In the genomic region with DNA sequence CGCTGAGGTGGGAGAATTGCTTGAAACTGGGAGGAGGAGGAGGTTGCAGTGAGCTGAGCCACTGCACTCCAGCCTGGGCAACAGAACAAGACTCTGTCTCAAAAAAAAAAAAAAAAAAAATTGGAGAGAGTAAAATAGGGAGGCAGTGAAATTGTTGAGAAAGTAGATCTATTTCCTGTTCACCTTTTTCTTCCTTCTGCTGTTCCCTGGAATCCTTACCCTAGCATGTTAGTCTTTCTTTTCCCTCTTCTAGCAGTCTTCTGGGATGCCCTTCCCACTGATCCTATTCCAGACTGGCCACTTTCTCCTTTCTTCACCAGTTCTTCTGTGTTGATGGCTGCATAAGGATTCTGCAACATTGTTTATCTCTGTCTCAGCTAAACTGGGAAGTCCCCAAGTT, we compare ENCODE assay signal across 19 cellular contexts. TPM values are rescaled to one million over a fixed set of nuclear protein-coding genes. Genes with fewer than 3 reads are reported as not detected.
DNase-seq lines count a peak whose midpoint lies in the region; ATAC-seq and TF ChIP-seq lines count a peak whose summit lies in the region.
"Had no signal": no experiment of that assay in that cellular context is flagged by ENCODE, and none has a peak within 500 bp of the region (broad histone marks: within the 10 kb centered on the region; RNA-seq: fewer than 3 reads in every experiment).

No MANE protein-coding gene starts in this region.

- H4K20me1 ChIP-seq in osteoblast (ENCODE audit: insufficient read depth, low read length), result peaks cover 9% of the 10 kb centered on the region

- H3K27me3 Mint-ChIP-seq in activated naive CD4-positive, alpha-beta T cell treated with anti-CD3 and anti-CD28 coated beads, Interleukin-2, amount 10 ng/mL, durations not matched to agents 7 days and 5 days, result peaks cover 4% of the 10 kb centered on the region
- H3K27me3 Mint-ChIP-seq in activated T-helper 2 cell treated with anti-CD3 and anti-CD28 coated beads, Interferon-gamma antibody, Interleukin-2, Interleukin-4, amounts not matched to agents 10 μg/mL and 5 μg/mL and 100 μg/mL, durations not matched to agents 14 hours and 24 hours and 36 hours (ENCODE audit: low read depth), result no peaks in the 10 kb centered on the region
- H3K27me3 Mint-ChIP-seq: stimulated activated naive B cell treated with anti-CD40 and anti-IgM and Interleukin-4, amounts not matched to agents 10 μg/mL and 1 μg/mL and 100 μg/mL, for 72 hours had no signal

- H3K9me3 ChIP-seq in osteoblast (ENCODE audit: low read depth, low read length), result no peaks in the 10 kb centered on the region
- H3K9me3 ChIP-seq: colonic mucosa, gastroesophageal sphincter, psoas muscle had no signal

- intact Hi-C loops in activated T-helper 2 cell treated with anti-CD3 and anti-CD28 coated beads, Interferon-gamma antibody, Interleukin-2, Interleukin-4, amounts not matched to agents 10 μg/mL and 5 μg/mL and 100 μg/mL, durations not matched to agents 14 hours and 24 hours and 36 hours (cut with micrococcal nuclease), result loop anchor here (5.0 kb wide), 4 partner anchors 47 to 302 kb away; a partner anchor contains a TSS
- intact Hi-C loops in posterior vena cava (cut with DNase I), result no loop called here

- no peak for DNase-seq in activated naive CD4-positive, alpha-beta T cell treated with anti-CD3 and anti-CD28 coated beads, Interleukin-2, amount 10 ng/mL, durations not matched to agents 7 days and 5 days
- no peak for DNase-seq in activated naive CD4-positive, alpha-beta T cell treated with anti-CD3 and anti-CD28 coated beads, Interleukin-2, amount 50 U/mL, for 72 hours (ENCODE audit: low spot score in 2 of 2)
- DNase-seq in HFF-Myc (ENCODE audit: extremely low read depth, low read depth), result no peak
- DNase-seq in activated T-helper 2 cell treated with anti-CD3 and anti-CD28 coated beads, Interferon-gamma antibody, Interleukin-2, Interleukin-4, amounts not matched to agents 10 μg/mL and 5 μg/mL and 100 μg/mL, durations not matched to agents 14 hours and 24 hours and 36 hours (ENCODE audit: low spot score), result no peak
- peak; percentile 18 for DNase-seq in osteoblast (ENCODE audit: insufficient read length, low spot score, missing footprints)
- no peak for DNase-seq in stimulated activated CD4-positive, alpha-beta T cell treated with anti-CD3 and anti-CD28 coated beads, Interleukin-15, amount 100 ng/mL, for 24 hours
- no peak for DNase-seq in posterior vena cava (ENCODE audit: low spot score)
- no peak for DNase-seq in NCI-H345 treated with DMSO at 0.1 percent for 48 hours (lab: John Stamatoyannopoulos, UW; ENCODE audit: unreplicated experiment)
- DNase-seq: activated CD8-positive, alpha-beta memory T cell treated with anti-CD3 and anti-CD28 coated beads, Interleukin-2, amount 50 U/mL, for 4 hours; brain microvascular endothelial cell; CD8-positive, alpha-beta T cell; colonic mucosa; DMS79; NCI-H1105; NCI-H2029; NCI-H226; psoas muscle; stimulated activated naive B cell treated with anti-CD40 and anti-IgM and Interleukin-4, amounts not matched to agents 10 μg/mL and 1 μg/mL and 100 μg/mL, for 72 hours had no signal

- H2AFZ ChIP-seq in osteoblast (ENCODE audit: low read length), result no peak overlapping the region

- CTCF ChIA-PET in activated naive CD4-positive, alpha-beta T cell treated with anti-CD3 and anti-CD28 coated beads, Interleukin-2, amount 10 ng/mL, durations not matched to agents 7 days and 5 days (lab: Charles Lee), result interaction anchor here (0.7 kb wide), 1 partner anchor 16 kb away, joined by 3 read pairs; a partner anchor contains a TSS

- H3K4me3 ChIP-seq in HFF-Myc (replicated peaks; ENCODE audit: low read depth, low read length), result peak overlapping the region; percentile 95; the same call in 1 of the 2 replicates
- H3K4me3 ChIP-seq in osteoblast (ENCODE audit: insufficient read depth, low read length), result no peak overlapping the region
- H3K4me3 ChIP-seq: colonic mucosa, gastroesophageal sphincter, psoas muscle had no signal

- H3K27me3 ChIP-seq in osteoblast (ENCODE audit: insufficient read depth, low read length), result no peaks in the 10 kb centered on the region
- H3K27me3 ChIP-seq: brain microvascular endothelial cell, colonic mucosa, gastroesophageal sphincter had no signal

- H3K4me3 Mint-ChIP-seq in activated naive CD4-positive, alpha-beta T cell treated with anti-CD3 and anti-CD28 coated beads, Interleukin-2, amount 10 ng/mL, durations not matched to agents 7 days and 5 days, result no peak overlapping the region
- peak overlapping the region; percentile 38 for H3K4me3 Mint-ChIP-seq in activated T-helper 2 cell treated with anti-CD3 and anti-CD28 coated beads, Interferon-gamma antibody, Interleukin-2, Interleukin-4, amounts not matched to agents 10 μg/mL and 5 μg/mL and 100 μg/mL, durations not matched to agents 14 hours and 24 hours and 36 hours (ENCODE audit: low read depth)

- H3K27ac ChIP-seq in osteoblast (ENCODE audit: low read depth, low read length), result no peak overlapping the region
- H3K27ac ChIP-seq: brain microvascular endothelial cell, colonic mucosa, gastroesophageal sphincter, psoas muscle had no signal

- H3K79me2 ChIP-seq in osteoblast (ENCODE audit: insufficient read depth, low read length), result peaks cover 35% of the 10 kb centered on the region

- peaks cover 45% of the 10 kb centered on the region for H3K36me3 Mint-ChIP-seq in activated naive CD4-positive, alpha-beta T cell treated with anti-CD3 and anti-CD28 coated beads, Interleukin-2, amount 10 ng/mL, durations not matched to agents 7 days and 5 days
- H3K36me3 Mint-ChIP-seq in activated naive CD4-positive, alpha-beta T cell treated with anti-CD3 and anti-CD28 coated beads, Interleukin-2, amount 50 U/mL, for 72 hours, result peaks cover 21 to 39% of the 10 kb centered on the region in 2 donors
- H3K36me3 Mint-ChIP-seq in activated T-helper 2 cell treated with anti-CD3 and anti-CD28 coated beads, Interferon-gamma antibody, Interleukin-2, Interleukin-4, amounts not matched to agents 10 μg/mL and 5 μg/mL and 100 μg/mL, durations not matched to agents 14 hours and 24 hours and 36 hours (ENCODE audit: low read depth), result peaks cover 77% of the 10 kb centered on the region

- H3K4me1 ChIP-seq in osteoblast (ENCODE audit: insufficient read depth, low read length), result peaks cover 12% of the 10 kb centered on the region
- H3K4me1 ChIP-seq: colonic mucosa had no signal

- H3K4me1 Mint-ChIP-seq in activated naive CD4-positive, alpha-beta T cell treated with anti-CD3 and anti-CD28 coated beads, Interleukin-2, amount 10 ng/mL, durations not matched to agents 7 days and 5 days, result peaks cover 31% of the 10 kb centered on the region
- H3K4me1 Mint-ChIP-seq in activated T-helper 2 cell treated with anti-CD3 and anti-CD28 coated beads, Interferon-gamma antibody, Interleukin-2, Interleukin-4, amounts not matched to agents 10 μg/mL and 5 μg/mL and 100 μg/mL, durations not matched to agents 14 hours and 24 hours and 36 hours (ENCODE audit: low read depth), result peaks cover 26% of the 10 kb centered on the region

- TF ChIP-seq CTCF in HFF-Myc (IDR thresholded peaks at IDR 0.05; ENCODE audit: low read depth, low read length, missing control alignments), result no peak
- no peak for TF ChIP-seq CTCF in osteoblast (IDR thresholded peaks at IDR 0.05; ENCODE audit: extremely low read depth, low read depth, low read length)

- no peaks in the 10 kb centered on the region for H3K9me3 Mint-ChIP-seq in activated naive CD4-positive, alpha-beta T cell treated with anti-CD3 and anti-CD28 coated beads, Interleukin-2, amount 10 ng/mL, durations not matched to agents 7 days and 5 days
- no peaks in the 10 kb centered on the region for H3K9me3 Mint-ChIP-seq in activated naive CD4-positive, alpha-beta T cell treated with anti-CD3 and anti-CD28 coated beads, Interleukin-2, amount 50 U/mL, for 72 hours
- no peaks in the 10 kb centered on the region for H3K9me3 Mint-ChIP-seq in activated T-helper 2 cell treated with anti-CD3 and anti-CD28 coated beads, Interferon-gamma antibody, Interleukin-2, Interleukin-4, amounts not matched to agents 10 μg/mL and 5 μg/mL and 100 μg/mL, durations not matched to agents 14 hours and 24 hours and 36 hours
- H3K9me3 Mint-ChIP-seq: CD8-positive, alpha-beta T cell; stimulated activated naive B cell treated with anti-CD40 and anti-IgM and Interleukin-4, amounts not matched to agents 10 μg/mL and 1 μg/mL and 100 μg/mL, for 72 hours had no signal

- H3K4me2 ChIP-seq in osteoblast (ENCODE audit: insufficient read depth, low read length), result no peak overlapping the region

- no peak for ATAC-seq in activated naive CD4-positive, alpha-beta T cell treated with anti-CD3 and anti-CD28 coated beads, Interleukin-2, amount 50 U/mL, for 72 hours
- ATAC-seq: CD8-positive, alpha-beta T cell; gastroesophageal sphincter; psoas muscle; stimulated activated naive B cell treated with anti-CD40 and anti-IgM and Interleukin-4, amounts not matched to agents 10 μg/mL and 1 μg/mL and 100 μg/mL, for 72 hours had no signal

- peaks cover 43% of the 10 kb centered on the region for H3K36me3 ChIP-seq in osteoblast (ENCODE audit: insufficient read depth, low read length)
- H3K36me3 ChIP-seq: colonic mucosa had no signal

- H3K27ac Mint-ChIP-seq in activated naive CD4-positive, alpha-beta T cell treated with anti-CD3 and anti-CD28 coated beads, Interleukin-2, amount 10 ng/mL, durations not matched to agents 7 days and 5 days, result peak overlapping the region; percentile 50
- H3K27ac Mint-ChIP-seq in activated naive CD4-positive, alpha-beta T cell treated with anti-CD3 and anti-CD28 coated beads, Interleukin-2, amount 50 U/mL, for 72 hours, result peak overlapping the region in 1 of 2 donors; percentile 63
- peak overlapping the region; percentile 67 for H3K27ac Mint-ChIP-seq in activated T-helper 2 cell treated with anti-CD3 and anti-CD28 coated beads, Interferon-gamma antibody, Interleukin-2, Interleukin-4, amounts not matched to agents 10 μg/mL and 5 μg/mL and 100 μg/mL, durations not matched to agents 14 hours and 24 hours and 36 hours
- H3K27ac Mint-ChIP-seq: CD8-positive, alpha-beta T cell had no signal

RNA-seq across cellular contexts. Expression of a gene that starts 3.1 kb away (rescaled TPM):
- 100 to 1,000 TPM; 711 to 815 TPM for total RNA-seq in activated naive CD4-positive, alpha-beta T cell treated with anti-CD3 and anti-CD28 coated beads, Interleukin-2, amount 50 U/mL, for 72 hours
- total RNA-seq in activated T-helper 2 cell treated with anti-CD3 and anti-CD28 coated beads, Interferon-gamma antibody, Interleukin-2, Interleukin-4, amounts not matched to agents 10 μg/mL and 5 μg/mL and 100 μg/mL, durations not matched to agents 14 hours and 24 hours and 36 hours, result 708 and 735 TPM in 2 replicates
- 512 and 524 TPM in 2 replicates for total RNA-seq in osteoblast
- total RNA-seq in posterior vena cava, result 100 to 1,000 TPM; 388 to 432 TPM

RNA-seq across cellular contexts. Expression of a gene that starts 16.0 kb away (rescaled TPM):
- total RNA-seq in activated naive CD4-positive, alpha-beta T cell treated with anti-CD3 and anti-CD28 coated beads, Interleukin-2, amount 50 U/mL, for 72 hours, result 100 to 1,000 TPM; 100 to 282 TPM
- 360 and 373 TPM in 2 replicates for total RNA-seq in activated T-helper 2 cell treated with anti-CD3 and anti-CD28 coated beads, Interferon-gamma antibody, Interleukin-2, Interleukin-4, amounts not matched to agents 10 μg/mL and 5 μg/mL and 100 μg/mL, durations not matched to agents 14 hours and 24 hours and 36 hours
- total RNA-seq in osteoblast (53.6 and 58.6 TPM in 2 replicates), posterior vena cava (10 to 100 TPM; 48.8 to 61.3 TPM)

RNA-seq across cellular contexts. Expression of a gene that starts 48.7 kb away (rescaled TPM):
- 100 to 1,000 TPM in 1 of 2 donors, 10 to 100 TPM in 1; 54.7 to 115 TPM for total RNA-seq in activated naive CD4-positive, alpha-beta T cell treated with anti-CD3 and anti-CD28 coated beads, Interleukin-2, amount 50 U/mL, for 72 hours
- total RNA-seq in activated T-helper 2 cell treated with anti-CD3 and anti-CD28 coated beads, Interferon-gamma antibody, Interleukin-2, Interleukin-4, amounts not matched to agents 10 μg/mL and 5 μg/mL and 100 μg/mL, durations not matched to agents 14 hours and 24 hours and 36 hours, result 48.1 and 48.3 TPM in 2 replicates
- total RNA-seq in osteoblast (175 and 192 TPM in 2 replicates), posterior vena cava (100 to 1,000 TPM in 1 of 2 donors, 10 to 100 TPM in 1; 88.4 to 126 TPM)
